ENCODE assay signal across 15 cellular contexts in the genomic region with DNA sequence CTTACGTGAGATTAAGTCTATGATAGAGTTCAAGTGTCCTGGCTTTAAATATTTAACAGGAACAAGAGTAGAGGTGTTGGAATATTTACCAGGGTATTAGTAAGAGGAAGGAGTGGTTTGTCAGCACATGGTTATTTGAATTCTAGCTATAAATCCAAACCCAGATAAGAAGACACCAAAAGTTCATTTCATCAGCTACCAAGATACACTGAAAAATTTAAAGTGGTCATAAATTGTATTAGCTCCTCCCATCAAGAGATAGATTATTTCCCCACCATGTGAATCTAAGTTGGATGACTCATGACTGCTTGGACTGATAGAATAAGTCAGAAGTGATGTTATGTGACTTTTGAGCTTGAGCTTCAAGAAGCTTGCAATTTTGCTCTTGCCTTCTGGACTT.
DNase-seq lines count a peak whose midpoint lies in the region; ATAC-seq and TF ChIP-seq lines count a peak whose summit lies in the region.
"Had no signal": no experiment of that assay in that cellular context is flagged by ENCODE, and none has a peak within 500 bp of the region (broad histone marks: within the 10 kb centered on the region; RNA-seq: fewer than 3 reads in every experiment).

No MANE protein-coding gene starts in this region.

- no peak overlapping the region for H3K18ac ChIP-seq in H9 (ENCODE audit: insufficient read length, low read depth, low read length)

- H3K14ac ChIP-seq in H9 (ENCODE audit: insufficient read depth, low read length): no peak overlapping the region

- intact Hi-C loops in MCF 10A (cut with micrococcal nuclease): loop anchor here (5.0 kb wide), 1 partner anchor 431 kb away; no protein-coding TSS in a partner anchor

- CTCF ChIA-PET in MCF 10A (lab: Yijun Ruan, JAX): interaction anchor here (0.6 to 14.4 kb wide), 13 partner anchors 9 to 1244 kb away, joined by 3 to 318 read pairs (median 4); a partner anchor contains a TSS

- no peak overlapping the region for H3K4ac ChIP-seq in H9 (ENCODE audit: low read depth, low read length)

- H3K23ac ChIP-seq in H9 (ENCODE audit: insufficient read length, low read depth, low read length): no peak overlapping the region

- H3K27me3 ChIP-seq in hepatocyte (no peaks in the 10 kb centered on the region), H9 (ENCODE audit: insufficient read depth, low read length) (no peaks in the 10 kb centered on the region)

- POLR2A ChIA-PET in MCF 10A (lab: Yijun Ruan, JAX): interaction anchor here (0.6 to 1.1 kb wide), 10 partner anchors 9 to 245 kb away, joined by 3 to 5 read pairs (median 3); no protein-coding TSS in a partner anchor
- POLR2A ChIA-PET in naive thymus-derived CD8-positive, alpha-beta T cell (lab: Charles Lee): no interaction called here

- peaks cover 29% of the 10 kb centered on the region for H3K4me1 Mint-ChIP-seq in MCF 10A (ENCODE audit: insufficient read depth, unreplicated experiment)
- H3K4me1 Mint-ChIP-seq in H9: peaks cover 23 to 32% of the 10 kb centered on the region in 2 experiments
- H3K4me1 Mint-ChIP-seq in naive thymus-derived CD8-positive, alpha-beta T cell: peaks cover 8 to 17% (median 14%) of the 10 kb centered on the region in 4 donors
- H3K4me1 Mint-ChIP-seq in effector memory CD8-positive, alpha-beta T cell (ENCODE audit: low read depth in 2 of 2): peaks cover 0 to 3% of the 10 kb centered on the region in 2 donors

- no peaks in the 10 kb centered on the region for H3K79me1 ChIP-seq in H9 (ENCODE audit: insufficient read depth, low read depth, low read length, poor library complexity, severe bottlenecking)

- no peak overlapping the region for H3K9ac ChIP-seq in H9 (ENCODE audit: extremely low read depth, insufficient read length, low read length)

- no peaks in the 10 kb centered on the region for H3K79me2 ChIP-seq in hepatocyte
- H3K79me2 ChIP-seq in H9 (ENCODE audit: insufficient read depth, low read length): no peaks in the 10 kb centered on the region

- H2BK12ac ChIP-seq in H9 (ENCODE audit: insufficient read length, low read depth, low read length): no peak overlapping the region

- no peaks in the 10 kb centered on the region for H3K9me3 ChIP-seq in hepatocyte (ENCODE audit: low read depth)
- no peaks in the 10 kb centered on the region for H3K9me3 ChIP-seq in H9 (ENCODE audit: control insufficient read depth, low read depth, low read length)

- H2AFZ ChIP-seq in hepatocyte: no peak overlapping the region
- H2AFZ ChIP-seq in H9 (ENCODE audit: low read length): no peak overlapping the region

- no peak overlapping the region for H2BK20ac ChIP-seq in H9 (ENCODE audit: low read depth, low read length, poor library complexity, severe bottlenecking)

- H4K91ac ChIP-seq in H9 (ENCODE audit: insufficient read length, low read depth, low read length): no peak overlapping the region

- H3K23me2 ChIP-seq in H9 (ENCODE audit: insufficient read length, low read depth, low read length, poor library complexity, severe bottlenecking): no peaks in the 10 kb centered on the region

- H4K5ac ChIP-seq in H9 (ENCODE audit: insufficient read length, low read depth, low read length): no peak overlapping the region

- peak; percentile 66 for DNase-seq in A172 (ENCODE audit: low spot score)
- peak; percentile 75 for DNase-seq in LHCN-M2 (ENCODE audit: low read depth)
- DNase-seq in MCF 10A (ENCODE audit: unreplicated experiment): peak; percentile 44
- DNase-seq in hepatocyte (ENCODE audit: low spot score): peak; percentile 60
- DNase-seq in activated effector memory CD4-positive, alpha-beta T cell treated with Interleukin-2 at 50 U/mL for 16 hours: no peak
- no peak for DNase-seq in H9
- DNase-seq in naive thymus-derived CD8-positive, alpha-beta T cell: no peak
- no peak for DNase-seq in effector memory CD8-positive, alpha-beta T cell
- DNase-seq: 8988T; activated CD4-positive, alpha-beta memory T cell treated with anti-CD3 and anti-CD28 coated beads, Interleukin-2, amount 10 ng/mL, durations not matched to agents 7 days and 5 days; endodermal cell; NCI-H2081; NCI-H82; nucleus accumbens; stimulated activated CD4-positive, alpha-beta T cell treated with anti-CD3 and anti-CD28 coated beads, Interleukin-12 subunit alpha, Interleukin-12 subunit beta, amount 100 ng/mL, for 4 hours had no signal

- H3K36me3 ChIP-seq in hepatocyte (replicated peaks; ENCODE audit: insufficient read depth, low read depth): no peaks in the 10 kb centered on the region

- no peaks in the 10 kb centered on the region for H4K20me1 ChIP-seq in hepatocyte (ENCODE audit: insufficient read depth, poor library complexity, severe bottlenecking)
- H4K20me1 ChIP-seq in H9 (ENCODE audit: control insufficient read depth, insufficient read depth, insufficient read length): no peaks in the 10 kb centered on the region

- H3K4me3 Mint-ChIP-seq in MCF 10A (ENCODE audit: unreplicated experiment) (no peak overlapping the region), H9 (no peak overlapping the region)
- no peak overlapping the region for H3K4me3 Mint-ChIP-seq in naive thymus-derived CD8-positive, alpha-beta T cell
- no peak overlapping the region for H3K4me3 Mint-ChIP-seq in effector memory CD8-positive, alpha-beta T cell
- H3K4me3 Mint-ChIP-seq: activated CD4-positive, alpha-beta memory T cell treated with anti-CD3 and anti-CD28 coated beads, Interleukin-2, amount 10 ng/mL, durations not matched to agents 7 days and 5 days; endodermal cell had no signal

- H2BK120ac ChIP-seq in H9 (ENCODE audit: low read depth, low read length, poor library complexity, severe bottlenecking): no peak overlapping the region

- TF ChIP-seq CTCF in MCF 10A (IDR thresholded peaks at IDR 0.05; ENCODE audit: unreplicated experiment) (no peak), hepatocyte (IDR thresholded peaks at IDR 0.05; ENCODE audit: poor library complexity) (no peak), H9 (conservative IDR thresholded peaks at IDR 0.05) (no peak)

- no peak overlapping the region for H2BK15ac ChIP-seq in H9 (ENCODE audit: low read depth, low read length)

- no TSS peak for BruUV-seq in MCF 10A (replicated peaks; lab: Mats Ljungman, UMichigan)

- no peak overlapping the region for H2AK5ac ChIP-seq in H9 (ENCODE audit: insufficient read length, low read length)

- H3K27ac ChIP-seq in hepatocyte (no peak overlapping the region), H9 (ENCODE audit: insufficient read length, low read depth, low read length) (no peak overlapping the region)

- no peak overlapping the region for H3K4me3 ChIP-seq in hepatocyte

- ATAC-seq in naive thymus-derived CD8-positive, alpha-beta T cell: no peak
- ATAC-seq in effector memory CD8-positive, alpha-beta T cell (replicated peaks): no peak

- H3K27ac Mint-ChIP-seq in MCF 10A (ENCODE audit: low read depth, unreplicated experiment): peak overlapping the region; percentile 22
- H3K27ac Mint-ChIP-seq in H9: no peak overlapping the region; a peak in 1 of 7 replicates
- H3K27ac Mint-ChIP-seq in naive thymus-derived CD8-positive, alpha-beta T cell: no peak overlapping the region
- H3K27ac Mint-ChIP-seq in effector memory CD8-positive, alpha-beta T cell: no peak overlapping the region
- H3K27ac Mint-ChIP-seq: activated CD4-positive, alpha-beta memory T cell treated with anti-CD3 and anti-CD28 coated beads, Interleukin-2, amount 10 ng/mL, durations not matched to agents 7 days and 5 days; endodermal cell had no signal

- no peak overlapping the region for H2BK5ac ChIP-seq in H9 (ENCODE audit: insufficient read length, low read length)

- H3K36me3 Mint-ChIP-seq in MCF 10A (ENCODE audit: insufficient read depth, unreplicated experiment): no peaks in the 10 kb centered on the region
- H3K36me3 Mint-ChIP-seq in H9 (ENCODE audit: insufficient read depth in 1 of 3, low read depth in 3 of 3): no peaks in the 10 kb centered on the region; a peak in 1 of 7 replicates
- H3K36me3 Mint-ChIP-seq in naive thymus-derived CD8-positive, alpha-beta T cell: no peaks in the 10 kb centered on the region
- no peaks in the 10 kb centered on the region for H3K36me3 Mint-ChIP-seq in effector memory CD8-positive, alpha-beta T cell (ENCODE audit: insufficient read depth)

- H3K9me3 Mint-ChIP-seq in MCF 10A (ENCODE audit: unreplicated experiment): no peaks in the 10 kb centered on the region
- H3K9me3 Mint-ChIP-seq in H9: no peaks in the 10 kb centered on the region
- H3K9me3 Mint-ChIP-seq in naive thymus-derived CD8-positive, alpha-beta T cell: peaks cover 0 to 2% (median 0%) of the 10 kb centered on the region in 9 donors
- no peaks in the 10 kb centered on the region for H3K9me3 Mint-ChIP-seq in effector memory CD8-positive, alpha-beta T cell
- H3K9me3 Mint-ChIP-seq: activated CD4-positive, alpha-beta memory T cell treated with anti-CD3 and anti-CD28 coated beads, Interleukin-2, amount 10 ng/mL, durations not matched to agents 7 days and 5 days; endodermal cell had no signal

- no peak overlapping the region for H3K56ac ChIP-seq in H9 (ENCODE audit: insufficient read length, low read depth, low read length)

- WGBS in hepatocyte (ENCODE audit: low lambda C conversion rate, missing lambda C conversion rate): 41% methylated on average over 1 of the region's 1 CpG
- WGBS in H9 (ENCODE audit: extremely low coverage, insufficient read length, low lambda C conversion rate): no CpG with 5 or more reads among the region's 1 CpG

- H3K4me1 ChIP-seq in hepatocyte (ENCODE audit: insufficient read depth) (no peaks in the 10 kb centered on the region), H9 (ENCODE audit: insufficient read depth, low read length) (peaks cover 3% of the 10 kb centered on the region; the same call in 1 of the 2 replicates)

- H4K8ac ChIP-seq in H9 (replicated peaks; ENCODE audit: insufficient read length, low read depth, low read length): no peak overlapping the region

- no peak overlapping the region for H3T11ph ChIP-seq in H9 (ENCODE audit: low read length)

- H3K27me3 Mint-ChIP-seq in MCF 10A (ENCODE audit: insufficient read depth, unreplicated experiment) (no peaks in the 10 kb centered on the region), H9 (ENCODE audit: low read depth) (no peaks in the 10 kb centered on the region; the same call in 1 of the 2 replicates)
- peaks cover 5 to 31% (median 15%) of the 10 kb centered on the region in 5 donors for H3K27me3 Mint-ChIP-seq in naive thymus-derived CD8-positive, alpha-beta T cell
- H3K27me3 Mint-ChIP-seq in effector memory CD8-positive, alpha-beta T cell: peaks cover 22 to 24% of the 10 kb centered on the region in 2 donors

- no peaks in the 10 kb centered on the region for H3K9me2 ChIP-seq in hepatocyte (replicated peaks; ENCODE audit: insufficient read depth)

- no peak overlapping the region for H3K4me2 ChIP-seq in hepatocyte
- no peak overlapping the region for H3K4me2 ChIP-seq in H9 (ENCODE audit: insufficient read depth, insufficient read length, low read length)

Comparison
In these comparisons a context has a peak if more than half of its experiments do, and no peak if none do; other contexts are left out.
1. DNase-seq: peak in A172 (single experiment), LHCN-M2 (single experiment), MCF 10A (single experiment) and hepatocyte (single experiment); none in activated effector memory CD4-positive, alpha-beta T cell treated with Interleukin-2 at 50 U/mL for 16 hours (single experiment), H9 (single experiment), naive thymus-derived CD8-positive, alpha-beta T cell (0 of 10) and effector memory CD8-positive, alpha-beta T cell (0 of 3).